In the genomic region with DNA sequence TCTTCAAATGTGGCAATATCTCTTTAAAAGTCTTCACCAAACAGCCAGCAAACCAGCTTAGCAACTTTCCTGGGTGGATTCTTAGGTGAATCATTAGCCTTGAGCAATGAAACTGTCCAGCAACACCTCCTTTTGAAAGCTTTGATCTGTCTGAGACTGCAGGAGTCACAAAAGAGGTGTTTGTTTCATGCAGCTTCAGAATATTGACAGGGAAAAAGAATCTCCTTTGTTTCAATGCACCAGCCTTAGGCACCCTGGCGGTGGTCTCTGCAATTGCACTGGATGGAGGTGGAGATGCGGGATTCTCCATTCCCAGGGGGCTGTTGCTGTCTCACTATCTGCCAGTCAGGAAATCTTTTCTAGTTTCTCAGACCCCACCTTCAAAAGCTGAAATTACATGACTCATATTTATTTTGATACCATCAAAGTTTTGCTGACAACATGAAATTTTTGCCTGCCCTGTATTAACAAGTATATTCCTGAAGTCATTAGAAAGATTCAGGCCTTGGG, we compare ENCODE assay signal across 8 cellular contexts.
DNase-seq lines count a peak whose midpoint lies in the region; ATAC-seq and TF ChIP-seq lines count a peak whose summit lies in the region.

No MANE protein-coding gene starts in this region.

- TF ChIP-seq CTCF in body of pancreas (IDR thresholded peaks at IDR 0.05) (peak; percentile 31 to 69 (median 59)), nephron progenitor cell (IDR thresholded peaks at IDR 0.05) (peak; percentile 71)

- CTCF ChIA-PET in activated CD4-positive, alpha-beta T cell treated with anti-CD3 and anti-CD28 coated beads, Interleukin-2, amount 10 ng/mL, durations not matched to agents 7 days and 5 days (lab: Charles Lee) = interaction anchor here (1.3 kb wide), 1 partner anchor 9 kb away, joined by 4 read pairs; no protein-coding TSS in a partner anchor

- TF ChIP-seq POLR2A in GM18505 (IDR thresholded peaks at IDR 0.05; ENCODE audit: borderline replicate concordance, extremely low read depth, insufficient read depth, insufficient read length) (no peak), body of pancreas (IDR thresholded peaks at IDR 0.05) (no peak)

- ATAC-seq in GM18505 (IDR thresholded peaks at IDR 0.05; ENCODE audit: unreplicated experiment) (peak; percentile 61), HG03460 (IDR thresholded peaks at IDR 0.05; ENCODE audit: unreplicated experiment) (peak; percentile 65), body of pancreas (peak; percentile 93)

- POLR2A ChIA-PET in activated CD4-positive, alpha-beta T cell treated with anti-CD3 and anti-CD28 coated beads, Interleukin-2, amount 10 ng/mL, durations not matched to agents 7 days and 5 days (lab: Charles Lee) = no interaction called here

- peak overlapping the region; percentile 71 for H3K27ac Mint-ChIP-seq in nephron progenitor cell
- no peak overlapping the region for H3K27ac Mint-ChIP-seq in activated CD4-positive, alpha-beta T cell treated with anti-CD3 and anti-CD28 coated beads, Interleukin-2, amount 10 ng/mL, durations not matched to agents 7 days and 5 days

- DNase-seq in body of pancreas = peak; percentile 48 to 82 (median 66)
- DNase-seq in nephron progenitor cell = peak; percentile 68
- DNase-seq in stimulated activated CD4-positive, alpha-beta T cell treated with anti-CD3 and anti-CD28 coated beads, Interleukin-2, amount 100 ng/mL, for 24 hours = no peak
- DNase-seq in dermis blood vessel endothelial cell = no peak
- no peak for DNase-seq in activated CD4-positive, alpha-beta T cell treated with anti-CD3 and anti-CD28 coated beads, Interleukin-2, amount 10 ng/mL, durations not matched to agents 7 days and 5 days
- DNase-seq in 8988T = no peak

- no peaks in the 10 kb centered on the region for H3K27me3 Mint-ChIP-seq in nephron progenitor cell (ENCODE audit: low read depth, poor library complexity)
- no peaks in the 10 kb centered on the region for H3K27me3 Mint-ChIP-seq in activated CD4-positive, alpha-beta T cell treated with anti-CD3 and anti-CD28 coated beads, Interleukin-2, amount 10 ng/mL, durations not matched to agents 7 days and 5 days

- no peaks in the 10 kb centered on the region for H3K36me3 Mint-ChIP-seq in nephron progenitor cell (ENCODE audit: low read depth)
- no peaks in the 10 kb centered on the region for H3K36me3 Mint-ChIP-seq in activated CD4-positive, alpha-beta T cell treated with anti-CD3 and anti-CD28 coated beads, Interleukin-2, amount 10 ng/mL, durations not matched to agents 7 days and 5 days (ENCODE audit: low read depth)

- H3K4me1 Mint-ChIP-seq in nephron progenitor cell = peaks cover 55% of the 10 kb centered on the region
- H3K4me1 Mint-ChIP-seq in activated CD4-positive, alpha-beta T cell treated with anti-CD3 and anti-CD28 coated beads, Interleukin-2, amount 10 ng/mL, durations not matched to agents 7 days and 5 days = no peaks in the 10 kb centered on the region

- no peak overlapping the region for H3K4me3 ChIP-seq in body of pancreas

- H3K36me3 ChIP-seq in body of pancreas (replicated peaks in 1 of 2; ENCODE audit: insufficient read depth in 1 of 2, low read depth in 2 of 2) = no peaks in the 10 kb centered on the region

- 24% methylated on average over 2 of the region's 2 CpGs for WGBS in body of pancreas, 2 donors

- peak overlapping the region in 3 of 4 donors; percentile 38 to 61 (median 46) for H3K27ac ChIP-seq in body of pancreas

- no peaks in the 10 kb centered on the region for H3K9me3 Mint-ChIP-seq in nephron progenitor cell
- H3K9me3 Mint-ChIP-seq in activated CD4-positive, alpha-beta T cell treated with anti-CD3 and anti-CD28 coated beads, Interleukin-2, amount 10 ng/mL, durations not matched to agents 7 days and 5 days = peaks cover 2% of the 10 kb centered on the region

- H3K9me3 ChIP-seq in body of pancreas = no peaks in the 10 kb centered on the region

- peaks cover 51% of the 10 kb centered on the region for H3K4me1 ChIP-seq in body of pancreas

- no peak overlapping the region for H3K4me3 Mint-ChIP-seq in nephron progenitor cell
- no peak overlapping the region for H3K4me3 Mint-ChIP-seq in activated CD4-positive, alpha-beta T cell treated with anti-CD3 and anti-CD28 coated beads, Interleukin-2, amount 10 ng/mL, durations not matched to agents 7 days and 5 days

- intact Hi-C loops in body of pancreas (cut with DNase I) = no loop called here

- H3K27me3 ChIP-seq in body of pancreas = no peaks in the 10 kb centered on the region

Comparison
In these comparisons a context has a peak if more than half of its experiments do, and no peak if none do; other contexts are left out.
1. DNase-seq: peak in body of pancreas (4 of 4) and nephron progenitor cell (single experiment); none in stimulated activated CD4-positive, alpha-beta T cell treated with anti-CD3 and anti-CD28 coated beads, Interleukin-2, amount 100 ng/mL, for 24 hours (0 of 2), dermis blood vessel endothelial cell (single experiment), activated CD4-positive, alpha-beta T cell treated with anti-CD3 and anti-CD28 coated beads, Interleukin-2, amount 10 ng/mL, durations not matched to agents 7 days and 5 days (single experiment) and 8988T (single experiment).
2. Peak in every context shown above with its lines, with median percentiles within 50 percentile points of each other: ATAC-seq.